29 cellular contexts compared by ENCODE assay signal in the genomic region with DNA sequence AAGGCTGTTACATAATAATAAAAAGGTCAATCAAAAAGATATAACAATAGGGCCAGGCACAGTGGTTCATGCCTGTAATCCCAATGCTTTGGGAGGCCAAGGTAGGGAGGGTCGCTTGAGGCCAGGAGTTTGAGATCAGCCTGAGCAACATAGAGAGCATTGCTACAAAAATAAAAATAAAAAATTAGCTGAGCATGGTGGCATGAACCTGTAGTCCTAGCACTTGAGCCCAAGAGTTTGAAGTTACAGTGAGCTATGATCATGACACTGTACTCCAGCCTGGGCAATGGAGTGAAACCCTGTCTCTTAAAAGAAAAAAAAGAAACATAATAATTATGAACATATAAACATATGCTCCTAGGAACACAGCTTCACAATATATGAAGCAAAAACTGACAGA. TPM values are rescaled to one million over a fixed set of nuclear protein-coding genes. Genes with fewer than 3 reads are reported as not detected.
"Had no signal": no experiment of that assay in that cellular context is flagged by ENCODE, and none has a peak within 500 bp of the region (broad histone marks: within the 10 kb centered on the region; RNA-seq: fewer than 3 reads in every experiment).

No MANE protein-coding gene starts in this region.

- H3K9me3 ChIP-seq: stomach, suprapubic skin, testis, thoracic aorta, thyroid gland, tibial artery, tibial nerve, transverse colon, upper lobe of left lung, upper lobe of right lung, uterus, vagina had no signal

- ATAC-seq: stimulated activated effector memory CD8-positive, alpha-beta T cell treated with anti-CD3 and anti-CD28 coated beads, Interleukin-12 subunit alpha, Interleukin-12 subunit beta, amount 100 ng/mL, for 72 hours; stimulated activated memory B cell treated with anti-CD40 and anti-IgM and Interleukin-4, amounts not matched to agents 10 μg/mL and 1 μg/mL and 100 μg/mL, for 72 hours; stimulated activated naive B cell treated with anti-CD40 and anti-IgM and Interleukin-4, amounts not matched to agents 10 μg/mL and 1 μg/mL and 100 μg/mL, for 72 hours; stimulated activated naive CD8-positive, alpha-beta T cell treated with anti-CD3 and anti-CD28 coated beads, Interleukin-15, amount 100 ng/mL, for 72 hours; stimulated activated naive CD8-positive, alpha-beta T cell treated with anti-CD3 and anti-CD28 coated beads, Interleukin-15, Interleukin-2, amounts not matched to agents 100 U/mL and 50 U/mL, for 24 hours; upper lobe of right lung had no signal

- H3K36me3 ChIP-seq: stomach, suprapubic skin, thoracic aorta, thyroid gland, tibial artery, tibial nerve, transverse colon, upper lobe of left lung, upper lobe of right lung, uterus, vagina had no signal

- H3K27ac ChIP-seq: stomach, suprapubic skin, testis, thoracic aorta, thyroid gland, tibial artery, tibial nerve, transverse colon, upper lobe of left lung, upper lobe of right lung, uterus, vagina had no signal

- DNase-seq: stimulated activated CD4-positive, alpha-beta T cell treated with anti-CD3 and anti-CD28 coated beads, Interleukin-2, amount 100 ng/mL, for 48 hours; stimulated activated CD4-positive, alpha-beta T cell treated with anti-CD3 and anti-CD28 coated beads, Interleukin-4, amount 100 ng/mL, for 1 hour; stimulated activated CD4-positive, alpha-beta T cell treated with anti-CD3 and anti-CD28 coated beads, Interleukin-4, amount 100 ng/mL, for 24 hours; stimulated activated CD4-positive, alpha-beta T cell treated with anti-CD3 and anti-CD28 coated beads, Interleukin-4, amount 100 ng/mL, for 4 hours; stimulated activated CD8-positive, alpha-beta memory T cell treated with anti-CD3 and anti-CD28 coated beads, Interleukin-4, amount 100 ng/mL, for 48 hours; stimulated activated naive B cell treated with anti-CD40 and anti-IgM and Interleukin-4, amounts not matched to agents 10 μg/mL and 1 μg/mL and 100 μg/mL, for 72 hours; stimulated activated naive CD4-positive, alpha-beta T cell; stimulated activated naive CD4-positive, alpha-beta T cell treated with Interleukin-2 at 50 U/mL for 16 hours; stimulated activated naive CD8-positive, alpha-beta T cell treated with anti-CD3 and anti-CD28 coated beads, Interleukin-15, amount 100 ng/mL, for 72 hours; stimulated activated naive CD8-positive, alpha-beta T cell treated with anti-CD3 and anti-CD28 coated beads, Interleukin-15, Interleukin-2, amounts not matched to agents 100 U/mL and 50 U/mL, for 24 hours; stomach; substantia nigra; testis; thyroid gland; tibial artery; transverse colon; trophoblast cell; upper lobe of left lung; upper lobe of right lung; uterus had no signal

- FAIRE-seq: urothelium cell line had no signal

- H3K27me3 ChIP-seq: stomach, suprapubic skin, testis, thyroid gland, tibial artery, tibial nerve, transverse colon, upper lobe of left lung, upper lobe of right lung, uterus, vagina had no signal

- H3K4me3 ChIP-seq: stomach, suprapubic skin, testis, thoracic aorta, thyroid gland, tibial artery, tibial nerve, transverse colon, upper lobe of left lung, upper lobe of right lung, uterus, vagina had no signal

- H3K4me1 ChIP-seq: suprapubic skin, testis, transverse colon, upper lobe of left lung, upper lobe of right lung, uterus, vagina had no signal

RNA-seq across cellular contexts. Expression of a gene that starts 41.4 kb away (rescaled TPM):
- total RNA-seq: stomach, subcutaneous adipose tissue, suprapubic skin, thoracic aorta, thyroid gland, transverse colon, upper lobe of right lung, ureter, uterus, vagina had no signal
- polyA plus RNA-seq: stomach had no signal
